ENCODE assay signal across 8 cellular contexts in genomic region chr1:10210841-10211804, GRCh38. TPM values are rescaled to one million over a fixed set of nuclear protein-coding genes. Genes with fewer than 3 reads are reported as not detected.
A peak's percentile ranks its signal among the peaks of the same experiment; 100 is the strongest.
DNase-seq lines count a peak whose midpoint lies in the region; ATAC-seq and TF ChIP-seq lines count a peak whose summit lies in the region.

No MANE protein-coding gene starts in this region.

- H3K4me1 Mint-ChIP-seq in activated T-helper 1 cell treated with anti-CD3 and anti-CD28 coated beads, Interleukin-12 subunit alpha, Interleukin-12 subunit beta, Interleukin-2, Interleukin-4 antibody, amounts not matched to agents 30 ng/mL and 10 ng/mL and 1 ng/mL, durations not matched to agents 14 hours and 24 hours and 36 hours (ENCODE audit: low read depth): peaks cover 43% of the 10 kb centered on the region

- H3K27ac Mint-ChIP-seq in activated T-helper 1 cell treated with anti-CD3 and anti-CD28 coated beads, Interleukin-12 subunit alpha, Interleukin-12 subunit beta, Interleukin-2, Interleukin-4 antibody, amounts not matched to agents 30 ng/mL and 10 ng/mL and 1 ng/mL, durations not matched to agents 14 hours and 24 hours and 36 hours: peak overlapping the region; percentile 28

- peak overlapping the region; percentile 70 for H3K4me3 Mint-ChIP-seq in activated T-helper 1 cell treated with anti-CD3 and anti-CD28 coated beads, Interleukin-12 subunit alpha, Interleukin-12 subunit beta, Interleukin-2, Interleukin-4 antibody, amounts not matched to agents 30 ng/mL and 10 ng/mL and 1 ng/mL, durations not matched to agents 14 hours and 24 hours and 36 hours

- peak overlapping the region; percentile 99 for H3K9ac ChIP-seq in muscle layer of colon (ENCODE audit: low read length)

- peaks cover 29% of the 10 kb centered on the region for H3K4me1 ChIP-seq in muscle layer of colon (ENCODE audit: insufficient read depth, low read length)
- peaks cover 0 to 42% (median 23%) of the 10 kb centered on the region in 4 donors for H3K4me1 ChIP-seq in tibial artery

- intact Hi-C loops in activated T-helper 1 cell treated with anti-CD3 and anti-CD28 coated beads, Interleukin-12 subunit alpha, Interleukin-12 subunit beta, Interleukin-2, Interleukin-4 antibody, amounts not matched to agents 30 ng/mL and 10 ng/mL and 1 ng/mL, durations not matched to agents 14 hours and 24 hours and 36 hours (cut with micrococcal nuclease): loop anchor here (1.0 to 5.0 kb wide), 11 partner anchors 26 to 584 kb away; partner anchors contain the start of genes CTNNBIP1, PEX14 and UBE4B
- intact Hi-C loops in tibial artery (cut with DNase I; ENCODE audit: low total_unique reads): loop anchor here (10.0 kb wide), 1 partner anchor 74 kb away; no protein-coding TSS in a partner anchor

- no peaks in the 10 kb centered on the region for H3K9me3 Mint-ChIP-seq in activated T-helper 1 cell treated with anti-CD3 and anti-CD28 coated beads, Interleukin-12 subunit alpha, Interleukin-12 subunit beta, Interleukin-2, Interleukin-4 antibody, amounts not matched to agents 30 ng/mL and 10 ng/mL and 1 ng/mL, durations not matched to agents 14 hours and 24 hours and 36 hours

- peak; percentile 17 for ATAC-seq in HG02885 (IDR thresholded peaks at IDR 0.05; ENCODE audit: poor library complexity, unreplicated experiment)

- no peak for TF ChIP-seq CTCF in fibroblast of pulmonary artery (IDR thresholded peaks at IDR 0.05; ENCODE audit: low read length, missing control alignments)
- no peak for TF ChIP-seq CTCF in tibial artery (IDR thresholded peaks at IDR 0.05)

- no peaks in the 10 kb centered on the region for H3K27me3 ChIP-seq in muscle layer of colon (ENCODE audit: control insufficient read depth in 1 of 2, insufficient read depth in 2 of 2, low read length in 2 of 2)
- no peaks in the 10 kb centered on the region for H3K27me3 ChIP-seq in tibial artery

- peak; percentile 80 for DNase-seq in DMS 273 (lab: John Stamatoyannopoulos, UW; ENCODE audit: unreplicated experiment)
- no peak for DNase-seq in DMS 273 treated with DMSO at 0.1 percent for 48 hours (lab: John Stamatoyannopoulos, UW)
- DNase-seq in NCI-H460 (ENCODE audit: extremely low read depth, low read depth): peak; percentile 54
- no peak for DNase-seq in activated T-helper 1 cell treated with anti-CD3 and anti-CD28 coated beads, Interleukin-12 subunit alpha, Interleukin-12 subunit beta, Interleukin-2, Interleukin-4 antibody, amounts not matched to agents 30 ng/mL and 10 ng/mL and 1 ng/mL, durations not matched to agents 14 hours and 24 hours and 36 hours (ENCODE audit: low spot score)
- DNase-seq in fibroblast of pulmonary artery (ENCODE audit: low read depth): peak; percentile 98
- DNase-seq in tibial artery: peak; percentile 98

- peaks cover 12% of the 10 kb centered on the region for H3K27me3 Mint-ChIP-seq in activated T-helper 1 cell treated with anti-CD3 and anti-CD28 coated beads, Interleukin-12 subunit alpha, Interleukin-12 subunit beta, Interleukin-2, Interleukin-4 antibody, amounts not matched to agents 30 ng/mL and 10 ng/mL and 1 ng/mL, durations not matched to agents 14 hours and 24 hours and 36 hours (ENCODE audit: insufficient read depth)

- H3K36me3 ChIP-seq in muscle layer of colon (ENCODE audit: insufficient read depth, low read length): no peaks in the 10 kb centered on the region
- H3K36me3 ChIP-seq in tibial artery: no peaks in the 10 kb centered on the region

- H3K9me3 ChIP-seq in muscle layer of colon (ENCODE audit: low read length) (no peaks in the 10 kb centered on the region), tibial artery (no peaks in the 10 kb centered on the region)

- no peaks in the 10 kb centered on the region for H3K36me3 Mint-ChIP-seq in activated T-helper 1 cell treated with anti-CD3 and anti-CD28 coated beads, Interleukin-12 subunit alpha, Interleukin-12 subunit beta, Interleukin-2, Interleukin-4 antibody, amounts not matched to agents 30 ng/mL and 10 ng/mL and 1 ng/mL, durations not matched to agents 14 hours and 24 hours and 36 hours (ENCODE audit: low read depth)

- H3K27ac ChIP-seq in muscle layer of colon (ENCODE audit: low read depth, low read length): peak overlapping the region; percentile 90
- H3K27ac ChIP-seq in tibial artery: peak overlapping the region; percentile 99 to 100

- H3K4me3 ChIP-seq in fibroblast of pulmonary artery (replicated peaks; ENCODE audit: low read depth, low read length) (peak overlapping the region; percentile 66), muscle layer of colon (ENCODE audit: low read depth in 1 of 2, low read length in 2 of 2) (peak overlapping the region; percentile 67 to 98), tibial artery (peak overlapping the region; percentile 85 to 96)

RNA-seq across cellular contexts. Expression of gene KIF1B, which starts 0.8 kb away (rescaled TPM):
- 10.9 and 15.2 TPM in 2 replicates for total RNA-seq in NCI-H460 (2014; rRNA removed; shearing (Covaris generic))
- polyA plus RNA-seq in NCI-H460 (2014; cell fraction: nucleus; rRNA removed): 7.3 and 9.4 TPM in 2 replicates
- 15.8 and 19.0 TPM in 2 replicates for total RNA-seq in activated T-helper 1 cell treated with anti-CD3 and anti-CD28 coated beads, Interleukin-12 subunit alpha, Interleukin-12 subunit beta, Interleukin-2, Interleukin-4 antibody, amounts not matched to agents 30 ng/mL and 10 ng/mL and 1 ng/mL, durations not matched to agents 14 hours and 24 hours and 36 hours

Comparison
In these comparisons a context has a peak if more than half of its experiments do, and no peak if none do; other contexts are left out.
1. DNase-seq: peak in DMS 273 (single experiment), NCI-H460 (single experiment), fibroblast of pulmonary artery (single experiment) and tibial artery (2 of 2); none in DMS 273 treated with DMSO at 0.1 percent for 48 hours (single experiment) and activated T-helper 1 cell treated with anti-CD3 and anti-CD28 coated beads, Interleukin-12 subunit alpha, Interleukin-12 subunit beta, Interleukin-2, Interleukin-4 antibody, amounts not matched to agents 30 ng/mL and 10 ng/mL and 1 ng/mL, durations not matched to agents 14 hours and 24 hours and 36 hours (single experiment).
2. Peak in every context shown above with its lines, with median percentiles within 50 percentile points of each other: H3K4me3 ChIP-seq.